1 cellular context compared by ENCODE assay signal in the genomic region with DNA sequence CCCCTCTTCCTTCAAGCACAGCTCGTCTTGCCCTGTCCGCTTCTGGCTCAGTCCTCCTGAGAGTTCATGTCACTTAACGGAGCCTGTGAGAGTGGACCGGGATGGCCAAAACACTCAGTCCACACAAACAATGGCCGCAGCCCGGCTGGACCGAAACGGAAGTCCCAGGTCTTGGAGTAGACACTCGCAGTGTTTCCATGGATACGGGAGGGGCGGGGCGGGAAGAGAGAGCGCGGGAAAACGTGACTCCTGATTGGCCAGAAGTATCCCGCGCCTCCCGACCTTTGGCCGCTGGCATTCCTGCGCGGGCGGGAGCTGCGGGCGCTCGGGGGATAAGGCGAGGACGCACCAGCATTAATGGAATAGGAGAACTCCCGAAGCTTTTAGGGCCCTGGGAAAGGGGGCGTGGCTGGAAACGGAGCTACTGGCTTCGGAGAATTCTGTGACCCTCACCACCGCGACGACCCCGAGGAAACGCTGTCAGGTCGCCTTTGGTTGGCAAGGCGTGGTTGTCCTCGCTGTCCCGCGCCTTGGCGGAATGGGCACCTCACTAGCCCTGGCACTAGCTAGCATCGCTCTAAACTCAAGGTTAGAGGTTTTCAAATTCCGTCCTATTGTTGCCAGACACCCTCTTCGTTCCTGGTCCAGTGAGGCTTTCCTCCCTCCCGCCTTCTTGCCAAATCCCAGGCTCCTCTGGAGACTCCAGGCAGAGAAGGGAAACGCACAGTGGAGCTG.
TF ChIP-seq lines count a peak whose summit lies in the region.

A gene with protein sequence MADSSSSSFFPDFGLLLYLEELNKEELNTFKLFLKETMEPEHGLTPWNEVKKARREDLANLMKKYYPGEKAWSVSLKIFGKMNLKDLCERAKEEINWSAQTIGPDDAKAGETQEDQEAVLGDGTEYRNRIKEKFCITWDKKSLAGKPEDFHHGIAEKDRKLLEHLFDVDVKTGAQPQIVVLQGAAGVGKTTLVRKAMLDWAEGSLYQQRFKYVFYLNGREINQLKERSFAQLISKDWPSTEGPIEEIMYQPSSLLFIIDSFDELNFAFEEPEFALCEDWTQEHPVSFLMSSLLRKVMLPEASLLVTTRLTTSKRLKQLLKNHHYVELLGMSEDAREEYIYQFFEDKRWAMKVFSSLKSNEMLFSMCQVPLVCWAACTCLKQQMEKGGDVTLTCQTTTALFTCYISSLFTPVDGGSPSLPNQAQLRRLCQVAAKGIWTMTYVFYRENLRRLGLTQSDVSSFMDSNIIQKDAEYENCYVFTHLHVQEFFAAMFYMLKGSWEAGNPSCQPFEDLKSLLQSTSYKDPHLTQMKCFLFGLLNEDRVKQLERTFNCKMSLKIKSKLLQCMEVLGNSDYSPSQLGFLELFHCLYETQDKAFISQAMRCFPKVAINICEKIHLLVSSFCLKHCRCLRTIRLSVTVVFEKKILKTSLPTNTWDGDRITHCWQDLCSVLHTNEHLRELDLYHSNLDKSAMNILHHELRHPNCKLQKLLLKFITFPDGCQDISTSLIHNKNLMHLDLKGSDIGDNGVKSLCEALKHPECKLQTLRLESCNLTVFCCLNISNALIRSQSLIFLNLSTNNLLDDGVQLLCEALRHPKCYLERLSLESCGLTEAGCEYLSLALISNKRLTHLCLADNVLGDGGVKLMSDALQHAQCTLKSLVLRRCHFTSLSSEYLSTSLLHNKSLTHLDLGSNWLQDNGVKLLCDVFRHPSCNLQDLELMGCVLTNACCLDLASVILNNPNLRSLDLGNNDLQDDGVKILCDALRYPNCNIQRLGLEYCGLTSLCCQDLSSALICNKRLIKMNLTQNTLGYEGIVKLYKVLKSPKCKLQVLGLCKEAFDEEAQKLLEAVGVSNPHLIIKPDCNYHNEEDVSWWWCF (plus strand): TSS at position 297 of the 735 bp plus-strand sequence. CDS start 18,108 bp downstream, outside the sequence.
A gene (minus strand): TSS at position 164 of the 735 bp plus-strand sequence. CDS start 17,511 bp downstream, outside the sequence.

TF ChIP-seq in IMR-90, 13 proteins besides CTCF, POLR2A, EP300 and RAD21:
- TF ChIP-seq BHLHE40 (IDR thresholded peaks at IDR 0.05; ENCODE audit: low read depth, low read length) (no peak), MAZ (IDR thresholded peaks at IDR 0.05; ENCODE audit: borderline replicate concordance, low read depth, low read length) (peak; percentile 85; the same call in 1 of the 2 replicates)
- TF ChIP-seq, protein P1, sequence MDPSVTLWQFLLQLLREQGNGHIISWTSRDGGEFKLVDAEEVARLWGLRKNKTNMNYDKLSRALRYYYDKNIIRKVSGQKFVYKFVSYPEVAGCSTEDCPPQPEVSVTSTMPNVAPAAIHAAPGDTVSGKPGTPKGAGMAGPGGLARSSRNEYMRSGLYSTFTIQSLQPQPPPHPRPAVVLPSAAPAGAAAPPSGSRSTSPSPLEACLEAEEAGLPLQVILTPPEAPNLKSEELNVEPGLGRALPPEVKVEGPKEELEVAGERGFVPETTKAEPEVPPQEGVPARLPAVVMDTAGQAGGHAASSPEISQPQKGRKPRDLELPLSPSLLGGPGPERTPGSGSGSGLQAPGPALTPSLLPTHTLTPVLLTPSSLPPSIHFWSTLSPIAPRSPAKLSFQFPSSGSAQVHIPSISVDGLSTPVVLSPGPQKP (IDR thresholded peaks at IDR 0.05; ENCODE audit: borderline replicate concordance, low read depth, low read length): no peak
